ENCODE assay signal across 15 cellular contexts in genomic region chr1:54549181-54549924, GRCh38. TPM values are rescaled to one million over a fixed set of nuclear protein-coding genes. Genes with fewer than 3 reads are reported as not detected.
DNase-seq lines count a peak whose midpoint lies in the region; ATAC-seq and TF ChIP-seq lines count a peak whose summit lies in the region.
"Had no signal": no experiment of that assay in that cellular context is flagged by ENCODE, and none has a peak within 500 bp of the region (broad histone marks: within the 10 kb centered on the region; RNA-seq: fewer than 3 reads in every experiment).

No MANE protein-coding gene starts in this region.

- H3K27ac Mint-ChIP-seq in activated naive CD8-positive, alpha-beta T cell treated with anti-CD3 and anti-CD28 coated beads for 36 hours, result no peak overlapping the region
- no peak overlapping the region for H3K27ac Mint-ChIP-seq in osteocyte (ENCODE audit: unreplicated experiment)
- H3K27ac Mint-ChIP-seq: activated CD4-positive, alpha-beta T cell treated with anti-CD3 and anti-CD28 coated beads for 36 hours; activated naive CD8-positive, alpha-beta T cell treated with anti-CD3 and anti-CD28 coated beads, Interleukin-2, amount 50 U/mL, for 24 hours; T-cell had no signal

- H3K9me3 Mint-ChIP-seq in activated naive CD8-positive, alpha-beta T cell treated with anti-CD3 and anti-CD28 coated beads for 36 hours, result no peaks in the 10 kb centered on the region
- no peaks in the 10 kb centered on the region for H3K9me3 Mint-ChIP-seq in osteocyte (ENCODE audit: unreplicated experiment)
- H3K9me3 Mint-ChIP-seq: activated naive CD8-positive, alpha-beta T cell treated with anti-CD3 and anti-CD28 coated beads, Interleukin-2, amount 50 U/mL, for 24 hours; T-cell had no signal

- ATAC-seq in GM21423 (IDR thresholded peaks at IDR 0.05; ENCODE audit: unreplicated experiment), result no peak
- ATAC-seq: activated CD4-positive, alpha-beta T cell treated with anti-CD3 and anti-CD28 coated beads for 36 hours; activated naive CD8-positive, alpha-beta T cell treated with anti-CD3 and anti-CD28 coated beads, Interleukin-2, amount 50 U/mL, for 24 hours; T-cell had no signal

- peak overlapping the region; percentile 46 to 48 for H3K4me3 ChIP-seq in right atrium auricular region
- peak overlapping the region; percentile 59 for H3K4me3 ChIP-seq in rectal smooth muscle tissue (ENCODE audit: low read length)
- H3K4me3 ChIP-seq: colonic mucosa, smooth muscle cell had no signal

- no peaks in the 10 kb centered on the region for H3K27me3 Mint-ChIP-seq in activated naive CD8-positive, alpha-beta T cell treated with anti-CD3 and anti-CD28 coated beads for 36 hours
- H3K27me3 Mint-ChIP-seq in osteocyte (ENCODE audit: unreplicated experiment), result peaks cover 2% of the 10 kb centered on the region
- H3K27me3 Mint-ChIP-seq: activated CD4-positive, alpha-beta T cell treated with anti-CD3 and anti-CD28 coated beads for 36 hours; activated naive CD8-positive, alpha-beta T cell treated with anti-CD3 and anti-CD28 coated beads, Interleukin-2, amount 50 U/mL, for 24 hours; T-cell had no signal

- DNase-seq in AG20443 (ENCODE audit: low spot score) (peak; percentile 20), right atrium auricular region (ENCODE audit: low spot score) (peak; percentile 59), NCI-H2081 (lab: John Stamatoyannopoulos, UW) (no peak), osteocyte (ENCODE audit: extremely low spot score, unreplicated experiment) (no peak)
- no peak for DNase-seq in activated naive CD8-positive, alpha-beta T cell treated with anti-CD3 and anti-CD28 coated beads for 36 hours
- DNase-seq: ACHN; activated CD4-positive, alpha-beta T cell treated with anti-CD3 and anti-CD28 coated beads for 36 hours; activated naive CD8-positive, alpha-beta T cell treated with anti-CD3 and anti-CD28 coated beads, Interleukin-2, amount 50 U/mL, for 24 hours; colonic mucosa; NCI-H446; T-cell had no signal

- no peak overlapping the region for H3K9ac ChIP-seq in rectal smooth muscle tissue (ENCODE audit: low read length)

- no peaks in the 10 kb centered on the region for H3K36me3 Mint-ChIP-seq in activated naive CD8-positive, alpha-beta T cell treated with anti-CD3 and anti-CD28 coated beads for 36 hours
- no peaks in the 10 kb centered on the region for H3K36me3 Mint-ChIP-seq in osteocyte (ENCODE audit: unreplicated experiment)
- H3K36me3 Mint-ChIP-seq: T-cell had no signal

- no peak overlapping the region for H3K4me3 Mint-ChIP-seq in activated naive CD8-positive, alpha-beta T cell treated with anti-CD3 and anti-CD28 coated beads for 36 hours
- no peak overlapping the region for H3K4me3 Mint-ChIP-seq in osteocyte (ENCODE audit: unreplicated experiment)
- H3K4me3 Mint-ChIP-seq: activated CD4-positive, alpha-beta T cell treated with anti-CD3 and anti-CD28 coated beads for 36 hours; activated naive CD8-positive, alpha-beta T cell treated with anti-CD3 and anti-CD28 coated beads, Interleukin-2, amount 50 U/mL, for 24 hours; T-cell had no signal

- H3K36me3 ChIP-seq in right atrium auricular region (no peaks in the 10 kb centered on the region), rectal smooth muscle tissue (ENCODE audit: control insufficient read depth, insufficient read depth, low read length) (no peaks in the 10 kb centered on the region)
- H3K36me3 ChIP-seq: colonic mucosa had no signal

- no peaks in the 10 kb centered on the region for H3K9me3 ChIP-seq in right atrium auricular region
- H3K9me3 ChIP-seq: colonic mucosa had no signal

- peak overlapping the region; percentile 73 for H3K27ac ChIP-seq in angular gyrus (ENCODE audit: low read depth, low read length)
- H3K27ac ChIP-seq in right atrium auricular region, result peak overlapping the region; percentile 87 to 94
- peak overlapping the region; percentile 90 for H3K27ac ChIP-seq in rectal smooth muscle tissue (ENCODE audit: low read depth, low read length)
- H3K27ac ChIP-seq: colonic mucosa had no signal

- H3K4me1 ChIP-seq in right atrium auricular region, result peaks cover 0 to 29% of the 10 kb centered on the region in 2 donors
- peaks cover 9% of the 10 kb centered on the region for H3K4me1 ChIP-seq in rectal smooth muscle tissue (ENCODE audit: control insufficient read depth, insufficient read depth, low read length)
- H3K4me1 ChIP-seq: colonic mucosa had no signal

- no peaks in the 10 kb centered on the region for H3K27me3 ChIP-seq in right atrium auricular region
- no peaks in the 10 kb centered on the region for H3K27me3 ChIP-seq in rectal smooth muscle tissue (ENCODE audit: control insufficient read depth, insufficient read depth, low read length)
- H3K27me3 ChIP-seq: colonic mucosa had no signal

- no peak for TF ChIP-seq CTCF in right atrium auricular region (IDR thresholded peaks at IDR 0.05)
- no peak for TF ChIP-seq CTCF in osteocyte (IDR thresholded peaks at IDR 0.05)

- no peaks in the 10 kb centered on the region for H3K4me1 Mint-ChIP-seq in activated naive CD8-positive, alpha-beta T cell treated with anti-CD3 and anti-CD28 coated beads for 36 hours
- no peaks in the 10 kb centered on the region for H3K4me1 Mint-ChIP-seq in osteocyte (ENCODE audit: unreplicated experiment)
- H3K4me1 Mint-ChIP-seq: activated CD4-positive, alpha-beta T cell treated with anti-CD3 and anti-CD28 coated beads for 36 hours; activated naive CD8-positive, alpha-beta T cell treated with anti-CD3 and anti-CD28 coated beads, Interleukin-2, amount 50 U/mL, for 24 hours; T-cell had no signal

RNA-seq across cellular contexts. Expression of gene ACOT11, which starts 1.3 kb away (rescaled TPM):
- 10 to 100 TPM in 1 of 2 donors, 1 to 10 TPM in 1; 9.1 to 27.0 TPM for total RNA-seq in right atrium auricular region
- 1 to 10 TPM; 1.0 to 1.3 TPM for total RNA-seq in activated naive CD8-positive, alpha-beta T cell treated with anti-CD3 and anti-CD28 coated beads for 36 hours
- 0.24 and 0.35 TPM in 2 replicates for total RNA-seq in osteocyte

Comparison
In these comparisons a context has a peak if more than half of its experiments do, and no peak if none do; other contexts are left out.
1. DNase-seq: peak in AG20443 (single experiment) and right atrium auricular region (single experiment); none in NCI-H2081 (0 of 2), activated naive CD8-positive, alpha-beta T cell treated with anti-CD3 and anti-CD28 coated beads for 36 hours (single experiment) and osteocyte (single experiment).
2. Peak in every context shown above with its lines, with median percentiles within 50 percentile points of each other: H3K27ac ChIP-seq.